In genomic region chr10:452512-453504, GRCh38 we compare ENCODE assay signal across 16 cellular contexts.
DNase-seq lines count a peak whose midpoint lies in the region; ATAC-seq lines count a peak whose summit lies in the region.
"Had no signal": no experiment of that assay in that cellular context is flagged by ENCODE, and none has a peak within 500 bp of the region (broad histone marks: within the 10 kb centered on the region; RNA-seq: fewer than 3 reads in every experiment).

No MANE protein-coding gene starts in this region.

- peaks cover 2% of the 10 kb centered on the region for H3K27me3 Mint-ChIP-seq in activated CD4-positive, alpha-beta T cell treated with anti-CD3 and anti-CD28 coated beads for 36 hours
- H3K27me3 Mint-ChIP-seq: stimulated activated naive CD8-positive, alpha-beta T cell treated with anti-CD3 and anti-CD28 coated beads, Interleukin-15, Interleukin-2, amounts not matched to agents 100 ng/mL and 50 ng/mL, for 24 hours had no signal

- no peak overlapping the region for H3K27ac ChIP-seq in GM23248
- H3K27ac ChIP-seq: C4-2B had no signal

- H3K4me3 ChIP-seq in GM23248, result no peak overlapping the region

- CTCF ChIA-PET in activated CD4-positive, alpha-beta T cell treated with anti-CD3 and anti-CD28 coated beads for 36 hours (lab: Charles Lee), result no interaction called here

- POLR2A ChIA-PET in activated CD4-positive, alpha-beta T cell treated with anti-CD3 and anti-CD28 coated beads for 36 hours (lab: Charles Lee), result no interaction called here

- H3K9me3 ChIP-seq in GM23248 (ENCODE audit: low read depth), result no peaks in the 10 kb centered on the region

- no peak overlapping the region for H3K27ac Mint-ChIP-seq in activated CD4-positive, alpha-beta T cell treated with anti-CD3 and anti-CD28 coated beads for 36 hours
- H3K27ac Mint-ChIP-seq: activated CD4-positive, alpha-beta T cell treated with anti-CD3 and anti-CD28 coated beads, Interleukin-2, amount 10 ng/mL, durations not matched to agents 24 days and 14 days; stimulated activated naive CD8-positive, alpha-beta T cell treated with anti-CD3 and anti-CD28 coated beads, Interleukin-15, Interleukin-2, amounts not matched to agents 100 ng/mL and 50 ng/mL, for 24 hours had no signal

- no peaks in the 10 kb centered on the region for H3K36me3 ChIP-seq in GM23248 (ENCODE audit: low read depth)

- H3K27me3 ChIP-seq in GM23248 (replicated peaks; ENCODE audit: insufficient read depth), result no peaks in the 10 kb centered on the region

- WGBS in GM23248 (ENCODE audit: low coverage in 1 of 2, low lambda C conversion rate in 2 of 2, missing lambda C conversion rate in 2 of 2), 2 experiments, result 74 to 75% methylated on average over 25 of the region's 25 CpGs

- H3F3A ChIP-seq in GM23248 (ENCODE audit: insufficient read depth), result peaks cover 23% of the 10 kb centered on the region

- peaks cover 29% of the 10 kb centered on the region for H3K79me2 ChIP-seq in GM23248 (ENCODE audit: insufficient read depth)

- H3K9ac ChIP-seq in GM23248, result no peak overlapping the region

- peak; percentile 33 for DNase-seq in GM23248
- peak; percentile 52 for DNase-seq in amniotic epithelial cell (ENCODE audit: low read depth)
- peak in 28 of 51 donors; percentile 15 to 74 (median 38) for DNase-seq in hypothalamus (lab: John Stamatoyannopoulos, UW)
- peak; percentile 52 for DNase-seq in retina
- DNase-seq in activated CD4-positive, alpha-beta T cell treated with anti-CD3 and anti-CD28 coated beads for 36 hours, result no peak
- no peak for DNase-seq in NCI-H1930 (lab: John Stamatoyannopoulos, UW)
- DNase-seq: activated CD4-positive, alpha-beta T cell treated with anti-CD3 and anti-CD28 coated beads, Interleukin-2, amount 10 ng/mL, durations not matched to agents 24 days and 14 days; activated T-cell treated with anti-CD3 and anti-CD28 coated beads, Interleukin-2, amount 50 U/mL, for 48 hours; GOT3; mesendoderm; stimulated activated CD4-positive, alpha-beta T cell treated with anti-CD3 and anti-CD28 coated beads, Interleukin-4, amount 100 ng/mL, for 4 hours had no signal

- no peaks in the 10 kb centered on the region for H3K9me2 ChIP-seq in GM23248 (ENCODE audit: insufficient read depth)

- in situ Hi-C loops in GM23248 (cut with MboI), result no loop called here

- no peak overlapping the region for H3K4me2 ChIP-seq in GM23248 (ENCODE audit: unreplicated experiment)

- H3K36me3 Mint-ChIP-seq in activated CD4-positive, alpha-beta T cell treated with anti-CD3 and anti-CD28 coated beads for 36 hours (ENCODE audit: low read depth), result no peaks in the 10 kb centered on the region

- H4K20me1 ChIP-seq in GM23248 (ENCODE audit: insufficient read depth), result no peaks in the 10 kb centered on the region

- H2AFZ ChIP-seq in GM23248, result no peak overlapping the region

- H3K9me3 Mint-ChIP-seq in activated CD4-positive, alpha-beta T cell treated with anti-CD3 and anti-CD28 coated beads for 36 hours (ENCODE audit: low read depth), result no peaks in the 10 kb centered on the region
- H3K9me3 Mint-ChIP-seq: activated CD4-positive, alpha-beta T cell treated with anti-CD3 and anti-CD28 coated beads, Interleukin-2, amount 10 ng/mL, durations not matched to agents 24 days and 14 days; stimulated activated naive CD8-positive, alpha-beta T cell treated with anti-CD3 and anti-CD28 coated beads, Interleukin-15, Interleukin-2, amounts not matched to agents 100 ng/mL and 50 ng/mL, for 24 hours had no signal

- peaks cover 11% of the 10 kb centered on the region for H3K4me1 ChIP-seq in GM23248 (ENCODE audit: insufficient read depth)

- ATAC-seq in GM21526 (IDR thresholded peaks at IDR 0.05; ENCODE audit: low FRiP score, unreplicated experiment) (no peak), GM19467 (IDR thresholded peaks at IDR 0.05; ENCODE audit: unreplicated experiment) (no peak)
- no peak for ATAC-seq in activated CD4-positive, alpha-beta T cell treated with anti-CD3 and anti-CD28 coated beads for 36 hours
- ATAC-seq: Panc1 had no signal

- intact Hi-C loops in activated CD4-positive, alpha-beta T cell treated with anti-CD3 and anti-CD28 coated beads for 36 hours (cut with DNase I, micrococcal nuclease), result no loop called here

- H3K4me3 Mint-ChIP-seq in activated CD4-positive, alpha-beta T cell treated with anti-CD3 and anti-CD28 coated beads for 36 hours, result no peak overlapping the region
- H3K4me3 Mint-ChIP-seq: activated CD4-positive, alpha-beta T cell treated with anti-CD3 and anti-CD28 coated beads, Interleukin-2, amount 10 ng/mL, durations not matched to agents 24 days and 14 days; stimulated activated naive CD8-positive, alpha-beta T cell treated with anti-CD3 and anti-CD28 coated beads, Interleukin-15, Interleukin-2, amounts not matched to agents 100 ng/mL and 50 ng/mL, for 24 hours had no signal

- H3K4me1 Mint-ChIP-seq in activated CD4-positive, alpha-beta T cell treated with anti-CD3 and anti-CD28 coated beads for 36 hours, result peaks cover 50% of the 10 kb centered on the region

Comparison
In these comparisons a context has a peak if more than half of its experiments do, and no peak if none do; other contexts are left out.
1. DNase-seq: peak in GM23248 (single experiment), amniotic epithelial cell (single experiment), hypothalamus (28 of 51) and retina (single experiment); none in activated CD4-positive, alpha-beta T cell treated with anti-CD3 and anti-CD28 coated beads for 36 hours (single experiment) and NCI-H1930 (0 of 2).